10 cellular contexts compared by ENCODE assay signal in the genomic region with DNA sequence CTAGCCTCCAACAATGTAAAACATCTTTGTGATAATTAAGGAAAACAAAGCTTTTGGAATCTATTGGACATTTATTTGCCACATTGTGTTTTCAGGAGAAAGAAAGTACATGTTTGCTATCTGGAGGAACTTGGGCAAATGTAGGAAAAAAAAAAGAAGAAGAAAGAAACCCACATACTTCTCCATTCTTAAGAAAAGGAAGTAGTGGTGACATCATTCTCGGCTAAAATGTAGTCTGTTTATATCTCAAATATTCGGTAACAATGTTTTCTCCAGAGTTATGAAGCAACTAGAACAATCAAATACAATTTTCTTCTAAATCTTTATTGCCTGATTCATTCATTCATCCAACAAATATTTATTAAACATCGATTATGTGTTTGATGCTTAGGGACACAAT. TPM values are rescaled to one million over a fixed set of nuclear protein-coding genes. Genes with fewer than 3 reads are reported as not detected.
DNase-seq lines count a peak whose midpoint lies in the region; ATAC-seq and TF ChIP-seq lines count a peak whose summit lies in the region.
"Had no signal": no experiment of that assay in that cellular context is flagged by ENCODE, and none has a peak within 500 bp of the region (broad histone marks: within the 10 kb centered on the region; RNA-seq: fewer than 3 reads in every experiment).

No MANE protein-coding gene starts in this region.

- peaks cover 5 to 15% of the 10 kb centered on the region in 2 donors for H3K36me3 Mint-ChIP-seq in CD4-positive, alpha-beta memory T cell
- peaks cover 31% of the 10 kb centered on the region for H3K36me3 Mint-ChIP-seq in activated T-helper 17 cell treated with anti-CD3 and anti-CD28 coated beads, Interleukin-2, amount 50 U/mL, for 72 hours (ENCODE audit: low read depth)
- peaks cover 0 to 16% (median 13%) of the 10 kb centered on the region in 5 donors for H3K36me3 Mint-ChIP-seq in naive thymus-derived CD4-positive, alpha-beta T cell

- H2AFZ ChIP-seq in MM.1S (ENCODE audit: low read length), result no peak overlapping the region

- no peaks in the 10 kb centered on the region for H3K27me3 Mint-ChIP-seq in CD4-positive, alpha-beta memory T cell
- H3K27me3 Mint-ChIP-seq in activated T-helper 17 cell treated with anti-CD3 and anti-CD28 coated beads, Interleukin-2, amount 50 U/mL, for 72 hours, result no peaks in the 10 kb centered on the region
- H3K27me3 Mint-ChIP-seq in naive thymus-derived CD4-positive, alpha-beta T cell, result no peaks in the 10 kb centered on the region

- H3K36me3 ChIP-seq in CD4-positive, alpha-beta memory T cell (ENCODE audit: insufficient read depth, low read length), result no peaks in the 10 kb centered on the region
- H3K36me3 ChIP-seq in MM.1S (replicated peaks; ENCODE audit: insufficient read depth, low read length) (no peaks in the 10 kb centered on the region), MG63 (no peaks in the 10 kb centered on the region), tibial artery (peaks cover 0 to 4% (median 0%) of the 10 kb centered on the region in 3 donors), thyroid gland (no peaks in the 10 kb centered on the region)
- peaks cover 0 to 13% (median 0%) of the 10 kb centered on the region in 3 experiments for H3K36me3 ChIP-seq in naive thymus-derived CD4-positive, alpha-beta T cell (ENCODE audit: control insufficient read depth in 2 of 3, insufficient read depth in 3 of 3, low read length in 3 of 3)

- POLR2A ChIA-PET in CD4-positive, alpha-beta memory T cell (lab: Charles Lee; ENCODE audit: partially characterized antibody), result interaction anchor here (1.9 to 18.1 kb wide), 3 partner anchors 13 to 53 kb away, joined by 10 to 318 read pairs (median 290); no protein-coding TSS in a partner anchor
- POLR2A ChIA-PET in naive thymus-derived CD4-positive, alpha-beta T cell (lab: Charles Lee), result interaction anchor here (0.6 to 27.4 kb wide), 3 partner anchors 41 to 206 kb away, joined by 3 to 853 read pairs (median 3); no protein-coding TSS in a partner anchor

- H3K9ac ChIP-seq in MM.1S (ENCODE audit: low read length), result no peak overlapping the region

- no peak for ATAC-seq in activated T-helper 17 cell treated with anti-CD3 and anti-CD28 coated beads, Interleukin-2, amount 50 U/mL, for 72 hours (replicated peaks)
- peak; percentile 33 for ATAC-seq in naive thymus-derived CD4-positive, alpha-beta T cell
- ATAC-seq in GM21737 (IDR thresholded peaks at IDR 0.05; ENCODE audit: unreplicated experiment), result no peak

- intact Hi-C loops in CD4-positive, alpha-beta memory T cell (cut with micrococcal nuclease), result loop anchor here (1.0 to 2.0 kb wide), 2 partner anchors 89 to 249 kb away; no protein-coding TSS in a partner anchor
- intact Hi-C loops in naive thymus-derived CD4-positive, alpha-beta T cell (cut with micrococcal nuclease), result loop anchor here in 1 of 2 donors (2.0 to 5.0 kb wide), 2 partner anchors 42 to 285 kb away; no protein-coding TSS in a partner anchor
- intact Hi-C loops in tibial artery (cut with DNase I; ENCODE audit: low total_unique reads) (no loop called here), thyroid gland (cut with DNase I) (loop anchor here (10.0 kb wide), 2 partner anchors 81 to 159 kb away; no protein-coding TSS in a partner anchor)

- H3K27ac Mint-ChIP-seq in CD4-positive, alpha-beta memory T cell, result peak overlapping the region; percentile 88 to 99 (median 98)
- peak overlapping the region; percentile 87 for H3K27ac Mint-ChIP-seq in activated T-helper 17 cell treated with anti-CD3 and anti-CD28 coated beads, Interleukin-2, amount 50 U/mL, for 72 hours
- H3K27ac Mint-ChIP-seq in naive thymus-derived CD4-positive, alpha-beta T cell, result peak overlapping the region; percentile 91 to 100 (median 97)

- H3K4me1 Mint-ChIP-seq in CD4-positive, alpha-beta memory T cell, result peaks cover 31 to 55% (median 36%) of the 10 kb centered on the region in 4 donors
- H3K4me1 Mint-ChIP-seq in activated T-helper 17 cell treated with anti-CD3 and anti-CD28 coated beads, Interleukin-2, amount 50 U/mL, for 72 hours, result peaks cover 30% of the 10 kb centered on the region
- H3K4me1 Mint-ChIP-seq in naive thymus-derived CD4-positive, alpha-beta T cell, result peaks cover 38 to 70% (median 62%) of the 10 kb centered on the region in 7 donors

- WGBS in thyroid gland, 2 donors, result 75 to 83% methylated on average over 3 of the region's 3 CpGs

- no peaks in the 10 kb centered on the region for H3K27me3 ChIP-seq in CD4-positive, alpha-beta memory T cell (ENCODE audit: insufficient read depth, low read length)
- no peaks in the 10 kb centered on the region for H3K27me3 ChIP-seq in MM.1S (replicated peaks; ENCODE audit: insufficient read depth, low read length)
- no peaks in the 10 kb centered on the region for H3K27me3 ChIP-seq in naive thymus-derived CD4-positive, alpha-beta T cell (ENCODE audit: control insufficient read depth in 2 of 2, insufficient read depth in 2 of 2, low read length in 2 of 2)
- H3K27me3 ChIP-seq in MG63, result no peaks in the 10 kb centered on the region
- H3K27me3 ChIP-seq in tibial artery, result no peaks in the 10 kb centered on the region
- H3K27me3 ChIP-seq in thyroid gland, result no peaks in the 10 kb centered on the region

- H3K4me1 ChIP-seq in CD4-positive, alpha-beta memory T cell (ENCODE audit: insufficient read depth, low read length), result peaks cover 40% of the 10 kb centered on the region
- H3K4me1 ChIP-seq in MM.1S (ENCODE audit: low read length), result peaks cover 38% of the 10 kb centered on the region
- H3K4me1 ChIP-seq in naive thymus-derived CD4-positive, alpha-beta T cell (ENCODE audit: control insufficient read depth in 2 of 2, insufficient read depth in 2 of 2, low read length in 2 of 2), result peaks cover 18 to 45% of the 10 kb centered on the region in 2 donors
- H3K4me1 ChIP-seq in tibial artery, result peaks cover 0 to 23% (median 6%) of the 10 kb centered on the region in 4 donors
- H3K4me1 ChIP-seq in thyroid gland, result peaks cover 6 to 9% of the 10 kb centered on the region in 2 donors

- CTCF ChIA-PET in CD4-positive, alpha-beta memory T cell (lab: Charles Lee; ENCODE audit: partially characterized antibody), result interaction anchor here (0.7 to 1.4 kb wide), 4 partner anchors 10 to 285 kb away, joined by 3 to 4 read pairs (median 3); no protein-coding TSS in a partner anchor
- CTCF ChIA-PET in naive thymus-derived CD4-positive, alpha-beta T cell (lab: Charles Lee), result interaction anchor here (1.2 to 1.3 kb wide), 2 partner anchors 63 to 89 kb away, joined by 3 to 5 read pairs; no protein-coding TSS in a partner anchor

- no peaks in the 10 kb centered on the region for H3K9me2 ChIP-seq in MM.1S (replicated peaks; ENCODE audit: insufficient read depth, low read length)

- no peak for TF ChIP-seq POLR2A in thyroid gland (IDR thresholded peaks at IDR 0.05)

- no peaks in the 10 kb centered on the region for H3K9me3 Mint-ChIP-seq in CD4-positive, alpha-beta memory T cell
- no peaks in the 10 kb centered on the region for H3K9me3 Mint-ChIP-seq in activated T-helper 17 cell treated with anti-CD3 and anti-CD28 coated beads, Interleukin-2, amount 50 U/mL, for 72 hours
- peaks cover 0 to 2% (median 0%) of the 10 kb centered on the region in 11 donors for H3K9me3 Mint-ChIP-seq in naive thymus-derived CD4-positive, alpha-beta T cell

- H4K20me1 ChIP-seq in MM.1S (ENCODE audit: insufficient read depth, low read length), result no peaks in the 10 kb centered on the region

- peak overlapping the region; percentile 71 to 99 (median 98) for H3K4me3 Mint-ChIP-seq in CD4-positive, alpha-beta memory T cell
- peak overlapping the region; percentile 85 for H3K4me3 Mint-ChIP-seq in activated T-helper 17 cell treated with anti-CD3 and anti-CD28 coated beads, Interleukin-2, amount 50 U/mL, for 72 hours
- peak overlapping the region; percentile 84 to 100 (median 99) for H3K4me3 Mint-ChIP-seq in naive thymus-derived CD4-positive, alpha-beta T cell

- no peak overlapping the region for H3K27ac ChIP-seq in CD4-positive, alpha-beta memory T cell (ENCODE audit: low read depth, low read length)
- H3K27ac ChIP-seq in MM.1S (ENCODE audit: low read length) (no peak overlapping the region), tibial artery (no peak overlapping the region), thyroid gland (no peak overlapping the region)
- H3K27ac ChIP-seq in naive thymus-derived CD4-positive, alpha-beta T cell (ENCODE audit: low read depth, low read length), result peak overlapping the region; percentile 91
- H3K27ac ChIP-seq: VCaP had no signal

- H3K4me3 ChIP-seq in CD4-positive, alpha-beta memory T cell (ENCODE audit: low read length in 2 of 2), result no peak overlapping the region
- H3K4me3 ChIP-seq in MM.1S (ENCODE audit: low read length), result no peak overlapping the region
- H3K4me3 ChIP-seq in naive thymus-derived CD4-positive, alpha-beta T cell (ENCODE audit: low read length), result peak overlapping the region; percentile 19
- no peak overlapping the region for H3K4me3 ChIP-seq in MG63
- H3K4me3 ChIP-seq in tibial artery, result no peak overlapping the region
- H3K4me3 ChIP-seq in thyroid gland (replicated peaks in 1 of 3), result no peak overlapping the region

- peak overlapping the region; percentile 42 for H3K4me2 ChIP-seq in MM.1S (ENCODE audit: low read depth, low read length)

- peaks cover 19% of the 10 kb centered on the region for H3K79me2 ChIP-seq in MM.1S (ENCODE audit: low read length)

- no peak for DNase-seq in CD4-positive, alpha-beta memory T cell
- no peak for DNase-seq in MM.1S
- no peak for DNase-seq in naive thymus-derived CD4-positive, alpha-beta T cell
- DNase-seq in MG63, result no peak
- no peak for DNase-seq in tibial artery
- no peak for DNase-seq in thyroid gland
- DNase-seq: NCI-H510A treated with DMSO at 0.1 percent for 48 hours had no signal

- H3K9me3 ChIP-seq in CD4-positive, alpha-beta memory T cell (ENCODE audit: control insufficient read depth in 1 of 2, low read length in 2 of 2), result no peaks in the 10 kb centered on the region
- no peaks in the 10 kb centered on the region for H3K9me3 ChIP-seq in MM.1S (replicated peaks; ENCODE audit: insufficient read depth, low read length)
- H3K9me3 ChIP-seq in naive thymus-derived CD4-positive, alpha-beta T cell (ENCODE audit: control insufficient read depth in 2 of 3, low read length in 3 of 3), result no peaks in the 10 kb centered on the region
- H3K9me3 ChIP-seq in MG63, result no peaks in the 10 kb centered on the region
- H3K9me3 ChIP-seq in tibial artery, result no peaks in the 10 kb centered on the region
- H3K9me3 ChIP-seq in thyroid gland, result no peaks in the 10 kb centered on the region

- no peak for TF ChIP-seq CTCF in MM.1S (IDR thresholded peaks at IDR 0.05; ENCODE audit: low read length)
- no peak for TF ChIP-seq CTCF in tibial artery (IDR thresholded peaks at IDR 0.05)
- TF ChIP-seq CTCF in thyroid gland (IDR thresholded peaks at IDR 0.05), result no peak

- peaks cover 8% of the 10 kb centered on the region for H3F3A ChIP-seq in MM.1S (ENCODE audit: insufficient read depth, low read length)

RNA-seq across cellular contexts. Expression of a gene that starts 2.3 kb away (rescaled TPM):
- total RNA-seq in CD4-positive, alpha-beta memory T cell, result 100 to 1,000 TPM; 110 TPM
- 100 to 1,000 TPM in 1 of 2 donors, 10 to 100 TPM in 1; 58.7 to 110 TPM for polyA plus RNA-seq in CD4-positive, alpha-beta memory T cell
- 10 to 100 TPM; 51.2 to 63.2 TPM for total RNA-seq in activated T-helper 17 cell treated with anti-CD3 and anti-CD28 coated beads, Interleukin-2, amount 50 U/mL, for 72 hours
- 100 to 1,000 TPM in 4 of 5 experiments, 10 to 100 TPM in 1; 63.0 to 171 (median 155) TPM for total RNA-seq in naive thymus-derived CD4-positive, alpha-beta T cell
- polyA plus RNA-seq in naive thymus-derived CD4-positive, alpha-beta T cell, result 100 to 1,000 TPM; 150 to 263 TPM
- 28.9 and 32.1 TPM in 2 replicates for total RNA-seq in MG63 (2014; rRNA removed; shearing (Covaris generic); ENCODE audit: low replicate concordance)
- 100 to 1,000 TPM; 120 to 418 (median 218) TPM for total RNA-seq in thyroid gland
